8 cellular contexts compared by ENCODE assay signal in the genomic region with DNA sequence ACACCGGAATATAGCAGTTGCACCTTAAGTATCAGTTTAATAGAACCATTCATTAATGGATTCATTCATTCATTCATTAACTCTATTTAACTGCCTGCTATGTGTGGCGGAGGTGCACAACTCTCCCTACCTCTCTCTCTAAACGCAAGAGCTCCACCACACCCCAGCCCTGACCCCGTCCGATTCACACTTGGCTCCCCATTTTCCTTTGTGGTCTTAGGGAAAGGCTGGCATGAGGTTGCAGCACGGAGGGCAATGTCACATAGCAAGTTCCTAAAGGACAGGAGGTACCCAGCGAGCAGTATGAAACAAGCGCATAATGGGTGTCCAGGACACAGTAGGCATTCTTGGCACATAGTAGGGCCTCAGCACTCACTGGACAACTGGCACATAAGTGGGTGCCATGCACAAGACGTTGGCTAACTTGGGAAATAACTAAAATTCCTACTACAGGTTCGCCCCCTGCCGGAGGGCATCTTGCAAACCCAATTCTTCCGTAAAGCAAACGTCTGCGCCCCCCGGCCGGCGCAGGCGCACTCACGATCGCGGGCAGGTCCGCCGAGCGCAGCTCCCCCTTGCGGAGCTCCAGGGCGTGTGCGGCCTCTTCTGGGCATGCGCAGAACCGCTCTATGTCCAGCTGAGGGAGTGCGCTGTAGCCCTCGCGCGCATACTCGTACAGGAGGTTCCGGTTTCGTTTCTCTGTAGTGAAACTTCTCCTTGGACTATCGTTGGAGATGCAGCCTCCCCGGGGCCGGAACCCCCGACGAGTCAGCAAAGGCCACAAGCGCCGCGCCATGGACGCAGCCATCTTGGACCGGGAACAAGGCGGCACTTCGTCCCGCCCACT.
DNase-seq lines count a peak whose midpoint lies in the region; ATAC-seq and FAIRE-seq lines count a peak whose summit lies in the region.

TSS of gene SARS2 (minus strand) at position 835 of the 847 bp plus-strand sequence. CDS start at position 808, 27 bp downstream.

- no peak for FAIRE-seq in HTR-8/SVneo (lab: Jason Lieb, UNC)

- H3K4me1 Mint-ChIP-seq in effector memory CD8-positive, alpha-beta T cell (ENCODE audit: low read depth in 2 of 2): peaks cover 46 to 52% of the 10 kb centered on the region in 2 donors
- peaks cover 23% of the 10 kb centered on the region for H3K4me1 Mint-ChIP-seq in memory B cell

- DNase-seq in COR-L47 (lab: John Stamatoyannopoulos, UW): peak; percentile 93
- peak; percentile 94 for DNase-seq in HTR-8/SVneo (ENCODE audit: insufficient read length, low spot score)
- DNase-seq in NOMO-1 (lab: John Stamatoyannopoulos, UW; ENCODE audit: unreplicated experiment in 2 of 2): peak; percentile 95 to 96
- peak; percentile 84 to 85 for DNase-seq in activated CD8-positive, alpha-beta memory T cell treated with anti-CD3 and anti-CD28 coated beads for 4 hours (ENCODE audit: low read depth in 2 of 2)
- DNase-seq in effector memory CD8-positive, alpha-beta T cell: peak; percentile 88 to 98 (median 93)
- DNase-seq in memory B cell (ENCODE audit: low spot score in 2 of 2): peak; percentile 97 to 98
- DNase-seq in stimulated activated CD8-positive, alpha-beta memory T cell treated with anti-CD3 and anti-CD28 coated beads, Interleukin-12 subunit alpha, Interleukin-12 subunit beta, amount 100 ng/mL, for 1 hour (ENCODE audit: low read depth): peak; percentile 86

- H3K9me3 Mint-ChIP-seq in effector memory CD8-positive, alpha-beta T cell: no peaks in the 10 kb centered on the region
- H3K9me3 Mint-ChIP-seq in memory B cell: peaks cover 2% of the 10 kb centered on the region

- peak within 1 kb of the TSS; percentile 98 to 99 for H3K27ac Mint-ChIP-seq in effector memory CD8-positive, alpha-beta T cell
- H3K27ac Mint-ChIP-seq in memory B cell: peak within 1 kb of the TSS; percentile 97

- no peaks in the 10 kb centered on the region for H3K27me3 Mint-ChIP-seq in effector memory CD8-positive, alpha-beta T cell
- no peaks in the 10 kb centered on the region for H3K27me3 Mint-ChIP-seq in memory B cell

- H3K36me3 Mint-ChIP-seq in effector memory CD8-positive, alpha-beta T cell (ENCODE audit: insufficient read depth): peaks cover 31% of the 10 kb centered on the region
- peaks cover 19% of the 10 kb centered on the region for H3K36me3 Mint-ChIP-seq in memory B cell

- peak within 1 kb of the TSS; percentile 96 to 98 for H3K4me3 Mint-ChIP-seq in effector memory CD8-positive, alpha-beta T cell
- peak within 1 kb of the TSS; percentile 96 for H3K4me3 Mint-ChIP-seq in memory B cell

- ATAC-seq in GM21381 (IDR thresholded peaks at IDR 0.05; ENCODE audit: unreplicated experiment): peak; percentile 66
- ATAC-seq in effector memory CD8-positive, alpha-beta T cell (replicated peaks): peak; percentile 53
- peak; percentile 49 for ATAC-seq in memory B cell (ENCODE audit: low read depth)

Comparison
In these comparisons a context has a peak if more than half of its experiments do, and no peak if none do; other contexts are left out.
1. Peak in every context shown above with its lines: DNase-seq and ATAC-seq.